ENCODE assay signal across 1 cellular context in the genomic region with DNA sequence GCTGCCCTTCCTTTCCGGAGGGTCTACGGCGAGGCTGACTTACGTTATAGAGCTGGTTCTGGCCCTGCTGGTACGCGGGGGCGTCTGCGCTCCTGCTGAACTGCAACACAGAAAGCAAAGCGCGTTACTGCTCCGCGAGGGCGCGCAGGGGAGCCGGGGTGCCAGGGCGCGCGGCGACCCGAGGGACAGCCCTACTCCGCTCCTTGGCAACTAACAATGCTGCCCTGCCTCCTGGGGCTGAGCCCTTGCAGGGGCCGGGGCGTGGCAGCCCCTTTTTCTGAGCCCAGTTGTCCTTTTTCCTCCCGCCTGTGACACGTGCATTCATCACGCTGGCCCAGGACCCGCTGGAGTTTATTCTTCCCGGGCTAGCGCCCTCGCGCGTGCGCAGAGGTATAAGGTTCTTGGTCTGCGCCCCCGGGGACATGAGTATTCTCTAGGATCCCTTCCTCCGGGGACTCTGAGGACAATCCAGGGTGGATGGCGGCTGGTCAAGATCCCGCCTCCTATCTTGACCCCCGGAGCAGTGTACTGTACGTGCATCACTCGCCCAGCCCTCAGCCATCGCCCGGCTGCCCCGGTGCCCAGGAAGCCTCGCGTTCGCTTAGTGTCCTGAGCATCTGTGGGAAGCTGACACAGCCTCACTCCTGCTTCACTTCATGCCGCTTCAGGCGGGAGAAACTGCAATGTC.
TF ChIP-seq lines count a peak whose summit lies in the region.

No MANE protein-coding gene starts in this region.

TF ChIP-seq in H1, 55 proteins besides CTCF, POLR2A, EP300 and RAD21 (continued from another document):
- TF ChIP-seq, protein P1, sequence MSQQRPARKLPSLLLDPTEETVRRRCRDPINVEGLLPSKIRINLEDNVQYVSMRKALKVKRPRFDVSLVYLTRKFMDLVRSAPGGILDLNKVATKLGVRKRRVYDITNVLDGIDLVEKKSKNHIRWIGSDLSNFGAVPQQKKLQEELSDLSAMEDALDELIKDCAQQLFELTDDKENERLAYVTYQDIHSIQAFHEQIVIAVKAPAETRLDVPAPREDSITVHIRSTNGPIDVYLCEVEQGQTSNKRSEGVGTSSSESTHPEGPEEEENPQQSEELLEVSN (IDR thresholded peaks at IDR 0.05) = peak; percentile 97
- peak; percentile 65 for TF ChIP-seq NRF1 (IDR thresholded peaks at IDR 0.05; ENCODE audit: low read depth, low read length)
- 0 out of 4 replicates have a peak, but pooled peaks of 1 of the 2 experiments have one; percentile 36 for TF ChIP-seq HDAC2 (IDR thresholded peaks at IDR 0.05; ENCODE audit: borderline replicate concordance in 1 of 2, low read depth in 2 of 2, low read length in 2 of 2)
- TF ChIP-seq, protein P2, sequence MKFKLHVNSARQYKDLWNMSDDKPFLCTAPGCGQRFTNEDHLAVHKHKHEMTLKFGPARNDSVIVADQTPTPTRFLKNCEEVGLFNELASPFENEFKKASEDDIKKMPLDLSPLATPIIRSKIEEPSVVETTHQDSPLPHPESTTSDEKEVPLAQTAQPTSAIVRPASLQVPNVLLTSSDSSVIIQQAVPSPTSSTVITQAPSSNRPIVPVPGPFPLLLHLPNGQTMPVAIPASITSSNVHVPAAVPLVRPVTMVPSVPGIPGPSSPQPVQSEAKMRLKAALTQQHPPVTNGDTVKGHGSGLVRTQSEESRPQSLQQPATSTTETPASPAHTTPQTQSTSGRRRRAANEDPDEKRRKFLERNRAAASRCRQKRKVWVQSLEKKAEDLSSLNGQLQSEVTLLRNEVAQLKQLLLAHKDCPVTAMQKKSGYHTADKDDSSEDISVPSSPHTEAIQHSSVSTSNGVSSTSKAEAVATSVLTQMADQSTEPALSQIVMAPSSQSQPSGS (IDR thresholded peaks at IDR 0.05; ENCODE audit: low read length) = no peak
- TF ChIP-seq, protein P3, sequence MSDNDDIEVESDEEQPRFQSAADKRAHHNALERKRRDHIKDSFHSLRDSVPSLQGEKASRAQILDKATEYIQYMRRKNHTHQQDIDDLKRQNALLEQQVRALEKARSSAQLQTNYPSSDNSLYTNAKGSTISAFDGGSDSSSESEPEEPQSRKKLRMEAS (IDR thresholded peaks at IDR 0.05) = peak; percentile 93
- no peak for TF ChIP-seq TBP (IDR thresholded peaks at IDR 0.05; ENCODE audit: low read depth, low read length)
- TF ChIP-seq CREB1 (IDR thresholded peaks at IDR 0.05) = 0 out of 2 replicates have a peak, but pooled peaks have one; percentile 7
- no peak for TF ChIP-seq SRF (IDR thresholded peaks at IDR 0.05; ENCODE audit: low read depth, low read length)
- TF ChIP-seq SIX5 (IDR thresholded peaks at IDR 0.05; ENCODE audit: low read depth, low read length) = no peak
- TF ChIP-seq ASH2L (IDR thresholded peaks at IDR 0.05; ENCODE audit: low read length) = peak; percentile 84
- 0 out of 2 replicates have a peak, but pooled peaks have one; percentile 39 for TF ChIP-seq PHF8 (conservative IDR thresholded peaks at IDR 0.05; ENCODE audit: low read depth, low read length)
TF ChIP-seq in H1: peak in this region for 10.
